ENCODE assay signal across 8 cellular contexts in genomic region chr10:133258818-133259602, GRCh38. TPM values are rescaled to one million over a fixed set of nuclear protein-coding genes. Genes with fewer than 3 reads are reported as not detected.
DNase-seq lines count a peak whose midpoint lies in the region; ATAC-seq and TF ChIP-seq lines count a peak whose summit lies in the region.

No MANE protein-coding gene starts in this region.

- peak overlapping the region; percentile 29 for H3K27ac ChIP-seq in CD8-positive, alpha-beta T cell (ENCODE audit: low read depth, low read length)
- peak overlapping the region; percentile 34 to 70 (median 66) for H3K27ac ChIP-seq in esophagus muscularis mucosa (replicated peaks in 1 of 4)
- peak overlapping the region; percentile 66 to 83 for H3K27ac ChIP-seq in ovary
- H3K27ac ChIP-seq in thoracic aorta: peak overlapping the region; percentile 28 to 59

- intact Hi-C loops in CD8-positive, alpha-beta T cell (cut with DNase I, micrococcal nuclease): loop anchor here in 1 of 2 experiments (2.0 to 10.0 kb wide), 3 partner anchors 16 to 1102 kb away; no protein-coding TSS in a partner anchor
- intact Hi-C loops in esophagus muscularis mucosa (cut with DNase I) (no loop called here), ovary (cut with DNase I) (no loop called here)

- no peaks in the 10 kb centered on the region for H3K36me3 ChIP-seq in CD8-positive, alpha-beta T cell (ENCODE audit: insufficient read depth, low read length)
- H3K36me3 ChIP-seq in NT2/D1 (ENCODE audit: insufficient read depth, insufficient read length, low read length) (no peaks in the 10 kb centered on the region), esophagus muscularis mucosa (no peaks in the 10 kb centered on the region), ovary (no peaks in the 10 kb centered on the region), thoracic aorta (no peaks in the 10 kb centered on the region)

- H3K9ac ChIP-seq in NT2/D1 (ENCODE audit: insufficient read length, low read depth): peak overlapping the region; percentile 61

- peaks cover 64% of the 10 kb centered on the region for H3K4me1 ChIP-seq in CD8-positive, alpha-beta T cell (ENCODE audit: insufficient read depth, low read length)
- H3K4me1 ChIP-seq in NT2/D1 (ENCODE audit: insufficient read depth, insufficient read length) (peaks cover 8% of the 10 kb centered on the region), esophagus muscularis mucosa (peaks cover 45 to 54% (median 51%) of the 10 kb centered on the region in 4 donors), ovary (ENCODE audit: insufficient read depth) (peaks cover 23% of the 10 kb centered on the region), thoracic aorta (ENCODE audit: control insufficient read depth in 1 of 2, low read depth in 2 of 2) (peaks cover 22 to 41% of the 10 kb centered on the region in 2 donors)

- POLR2A ChIA-PET in CD8-positive, alpha-beta T cell (lab: Charles Lee): interaction anchor here (0.9 to 1.3 kb wide), 3 partner anchors 14 to 34 kb away, joined by 3 to 5 read pairs (median 4); partner anchors contain the start of gene ADAM8

- CTCF ChIA-PET in CD8-positive, alpha-beta T cell (lab: Charles Lee): interaction anchor here (0.9 to 3.3 kb wide), 8 partner anchors 16 to 116 kb away, joined by 3 to 18 read pairs (median 6); no protein-coding TSS in a partner anchor

- TF ChIP-seq EP300 in esophagus muscularis mucosa (IDR thresholded peaks at IDR 0.05) (no peak), ovary (IDR thresholded peaks at IDR 0.05) (peak; percentile 20)

- DNase-seq in CD8-positive, alpha-beta T cell: peak; percentile 43 to 89 (median 73)
- DNase-seq in NT2/D1 (ENCODE audit: low read depth, low spot score): no peak
- peak; percentile 94 for DNase-seq in activated CD8-positive, alpha-beta memory T cell treated with anti-CD3 and anti-CD28 coated beads, Interleukin-2, amount 50 U/mL, for 48 hours
- no peak for DNase-seq in esophagus muscularis mucosa (ENCODE audit: extremely low spot score)
- DNase-seq in ovary: peak; percentile 65 to 76 (median 71)
- DNase-seq in thoracic aorta (ENCODE audit: low spot score): peak; percentile 64
- DNase-seq in DMS53 (lab: John Stamatoyannopoulos, UW): no peak
- DNase-seq in retina: no peak

- H3K4me1 Mint-ChIP-seq in CD8-positive, alpha-beta T cell (ENCODE audit: low read depth): peaks cover 54% of the 10 kb centered on the region

- 56% methylated on average over 23 of the region's 24 CpGs for WGBS in esophagus muscularis mucosa
- WGBS in ovary, 3 donors: 65 to 75% (median 74%) methylated on average over 24 of the region's 24 CpGs

- TF ChIP-seq POLR2A in esophagus muscularis mucosa (IDR thresholded peaks at IDR 0.05; ENCODE audit: low read depth): no peak
- no peak for TF ChIP-seq POLR2A in ovary (IDR thresholded peaks at IDR 0.05)

- H3K9me3 Mint-ChIP-seq in CD8-positive, alpha-beta T cell: no peaks in the 10 kb centered on the region

- no peak for TF ChIP-seq CTCF in CD8-positive, alpha-beta T cell (IDR thresholded peaks at IDR 0.05)
- TF ChIP-seq CTCF in esophagus muscularis mucosa (IDR thresholded peaks at IDR 0.05) (no peak), ovary (IDR thresholded peaks at IDR 0.05) (no peak), thoracic aorta (IDR thresholded peaks at IDR 0.05) (no peak)

- H3K9me3 ChIP-seq in CD8-positive, alpha-beta T cell (ENCODE audit: low read length): no peaks in the 10 kb centered on the region
- H3K9me3 ChIP-seq in NT2/D1 (ENCODE audit: insufficient read depth, low read length): no peaks in the 10 kb centered on the region
- no peaks in the 10 kb centered on the region for H3K9me3 ChIP-seq in esophagus muscularis mucosa
- no peaks in the 10 kb centered on the region for H3K9me3 ChIP-seq in ovary
- H3K9me3 ChIP-seq in thoracic aorta: no peaks in the 10 kb centered on the region

- H3K27me3 Mint-ChIP-seq in CD8-positive, alpha-beta T cell (ENCODE audit: low read depth): no peaks in the 10 kb centered on the region

- no peak overlapping the region for H3K4me3 ChIP-seq in CD8-positive, alpha-beta T cell (ENCODE audit: low read depth, low read length)
- H3K4me3 ChIP-seq in NT2/D1 (ENCODE audit: insufficient read length, low read depth) (no peak overlapping the region), esophagus muscularis mucosa (no peak overlapping the region), ovary (no peak overlapping the region), thoracic aorta (no peak overlapping the region)

- peak overlapping the region; percentile 71 for H3K4me3 Mint-ChIP-seq in CD8-positive, alpha-beta T cell

- H3K27ac Mint-ChIP-seq in CD8-positive, alpha-beta T cell: peak overlapping the region; percentile 94

- H3K27me3 ChIP-seq in CD8-positive, alpha-beta T cell (ENCODE audit: insufficient read depth, low read length): no peaks in the 10 kb centered on the region
- peaks cover 35% of the 10 kb centered on the region for H3K27me3 ChIP-seq in NT2/D1 (ENCODE audit: insufficient read depth, insufficient read length)
- peaks cover 0 to 11% (median 0%) of the 10 kb centered on the region in 4 donors for H3K27me3 ChIP-seq in esophagus muscularis mucosa
- H3K27me3 ChIP-seq in ovary: no peaks in the 10 kb centered on the region
- H3K27me3 ChIP-seq in thoracic aorta (replicated peaks; ENCODE audit: insufficient read depth): no peaks in the 10 kb centered on the region

- ATAC-seq in CD8-positive, alpha-beta T cell: peak; percentile 52
- ATAC-seq in thoracic aorta (ENCODE audit: insufficient number of reproducible peaks, low FRiP score, low read depth): peak; percentile 25

- no peaks in the 10 kb centered on the region for H3K36me3 Mint-ChIP-seq in CD8-positive, alpha-beta T cell

RNA-seq across cellular contexts. Expression of gene ADAM8, which starts 17.7 kb away (rescaled TPM):
- total RNA-seq in CD8-positive, alpha-beta T cell: 10 to 100 TPM; 67.0 to 67.3 TPM
- total RNA-seq in esophagus muscularis mucosa (1 to 10 TPM; 1.2 to 8.9 (median 2.3) TPM), ovary (1 to 10 TPM; 1.9 to 5.9 (median 4.4) TPM), thoracic aorta (10 to 100 TPM in 1 of 2 donors, 1 to 10 TPM in 1; 7.2 to 14.0 TPM)
- polyA plus RNA-seq in ovary: 1 to 10 TPM in 1 of 2 donors, under 1 TPM in 1; 0.48 to 1.7 TPM

RNA-seq across cellular contexts. Expression of gene VENTX, which starts 21.4 kb away (rescaled TPM):
- total RNA-seq in CD8-positive, alpha-beta T cell: not detected
- total RNA-seq in esophagus muscularis mucosa (1 to 10 TPM in 3 of 4 donors, under 1 TPM in 1; 0.46 to 2.5 (median 2.0) TPM), ovary (1 to 10 TPM in 4 of 7 donors, under 1 TPM in 3; 0.23 to 2.2 (median 1.1) TPM), thoracic aorta (1 to 10 TPM; 5.1 to 9.5 TPM)
- polyA plus RNA-seq in ovary: under 1 TPM; 0.36 to 0.47 TPM

RNA-seq across cellular contexts. Expression of gene UTF1, which starts 29.0 kb away (rescaled TPM):
- not detected for total RNA-seq in CD8-positive, alpha-beta T cell
- not detected for total RNA-seq in esophagus muscularis mucosa
- total RNA-seq in ovary: 1 to 10 TPM in 5 of 7 donors, under 1 TPM in 1, not detected in 1; 0.35 to 9.3 (median 2.9) TPM
- polyA plus RNA-seq in ovary: under 1 TPM in 1 of 2 donors, not detected in 1; 0.06 TPM
- not detected for total RNA-seq in thoracic aorta

RNA-seq across cellular contexts. Expression of gene TUBGCP2, which starts 49.7 kb away (rescaled TPM):
- total RNA-seq in CD8-positive, alpha-beta T cell: 10 to 100 TPM; 74.4 to 79.1 TPM
- total RNA-seq in esophagus muscularis mucosa (10 to 100 TPM; 30.2 to 54.4 (median 39.0) TPM), ovary (10 to 100 TPM; 31.2 to 70.5 (median 56.4) TPM), thoracic aorta (10 to 100 TPM; 51.2 to 65.5 TPM)
- 10 to 100 TPM; 32.4 to 48.3 TPM for polyA plus RNA-seq in ovary

RNA-seq across cellular contexts. Expression of gene ZNF511, which starts 49.7 kb away (rescaled TPM):
- 10 to 100 TPM; 36.5 to 38.8 TPM for total RNA-seq in CD8-positive, alpha-beta T cell
- total RNA-seq in esophagus muscularis mucosa (10 to 100 TPM; 22.9 to 34.8 (median 33.0) TPM), ovary (10 to 100 TPM; 23.3 to 64.8 (median 46.8) TPM), thoracic aorta (10 to 100 TPM; 20.0 to 33.2 TPM)
- 10 to 100 TPM; 16.3 to 52.1 TPM for polyA plus RNA-seq in ovary

Comparison
In these comparisons a context has a peak if more than half of its experiments do, and no peak if none do; other contexts are left out.
1. DNase-seq: peak in CD8-positive, alpha-beta T cell (7 of 7), activated CD8-positive, alpha-beta memory T cell treated with anti-CD3 and anti-CD28 coated beads, Interleukin-2, amount 50 U/mL, for 48 hours (single experiment), ovary (5 of 5) and thoracic aorta (single experiment); none in NT2/D1 (single experiment), esophagus muscularis mucosa (single experiment), DMS53 (single experiment) and retina (single experiment).
2. RNA of gene ADAM8, which starts 17.7 kb away (total RNA-seq): 67.0 to 67.3 TPM in CD8-positive, alpha-beta T cell; 7.2 to 14.0 TPM in thoracic aorta, 1.9 to 5.9 TPM in ovary and 1.2 to 8.9 TPM in esophagus muscularis mucosa; every median in the first group is over 4 times any median in the second.
3. Peak in every context shown above with its lines, with median percentiles within 50 percentile points of each other: H3K27ac ChIP-seq.